In genomic region chr2:118310878-118311442, GRCh38 we compare ENCODE assay signal across 8 cellular contexts.
DNase-seq lines count a peak whose midpoint lies in the region; ATAC-seq, FAIRE-seq and TF ChIP-seq lines count a peak whose summit lies in the region.

No MANE protein-coding gene starts in this region.

- peak overlapping the region; percentile 70 for H3K27ac ChIP-seq in CD4-positive, alpha-beta T cell (ENCODE audit: low read depth, low read length)
- H3K27ac ChIP-seq in endothelial cell of umbilical vein (ENCODE audit: insufficient read depth, low read depth, low read length) (no peak overlapping the region), ovary (no peak overlapping the region)

- WGBS in ovary, 3 donors = 14 to 21% (median 17%) methylated on average over 15 of the region's 15 CpGs

- peaks cover 3% of the 10 kb centered on the region for H3K36me3 Mint-ChIP-seq in CD4-positive, alpha-beta T cell (ENCODE audit: low read depth)

- TF ChIP-seq CTCF in CD4-positive, alpha-beta T cell (IDR thresholded peaks at IDR 0.05) = no peak
- TF ChIP-seq CTCF in endothelial cell of umbilical vein (IDR thresholded peaks at IDR 0.05; ENCODE audit: extremely low read depth in 1 of 2, insufficient read depth in 1 of 2, low read depth in 1 of 2, low read length in 2 of 2) (no peak), ovary (IDR thresholded peaks at IDR 0.05) (no peak)

- no peaks in the 10 kb centered on the region for H3K27me3 Mint-ChIP-seq in CD4-positive, alpha-beta T cell

- H3K36me3 ChIP-seq in endothelial cell of umbilical vein (ENCODE audit: control insufficient read depth in 2 of 2, extremely low read depth in 1 of 2, insufficient read depth in 2 of 2, low read length in 2 of 2) (no peaks in the 10 kb centered on the region), ovary (no peaks in the 10 kb centered on the region)

- peak overlapping the region; percentile 96 for H3K4me2 ChIP-seq in endothelial cell of umbilical vein (ENCODE audit: insufficient read depth, low read length)

- no peaks in the 10 kb centered on the region for H3K27me3 ChIP-seq in CD4-positive, alpha-beta T cell (ENCODE audit: control insufficient read depth, insufficient read depth, low read length)
- no peaks in the 10 kb centered on the region for H3K27me3 ChIP-seq in endothelial cell of umbilical vein (ENCODE audit: control insufficient read depth in 2 of 2, insufficient read depth in 2 of 2, low read length in 2 of 2)
- no peaks in the 10 kb centered on the region for H3K27me3 ChIP-seq in ovary

- TF ChIP-seq POLR2A in endothelial cell of umbilical vein (IDR thresholded peaks at IDR 0.05; ENCODE audit: low read depth, low read length) (no peak), ovary (IDR thresholded peaks at IDR 0.05) (no peak)

- no peaks in the 10 kb centered on the region for H3K9me1 ChIP-seq in endothelial cell of umbilical vein (replicated peaks; ENCODE audit: control insufficient read depth, extremely low read depth, insufficient read depth, low read length)

- TF ChIP-seq EP300 in ovary (IDR thresholded peaks at IDR 0.05) = no peak

- no peaks in the 10 kb centered on the region for H3K9me3 Mint-ChIP-seq in CD4-positive, alpha-beta T cell

- H2AFZ ChIP-seq in endothelial cell of umbilical vein (ENCODE audit: low read depth, low read length) = peak overlapping the region; percentile 98

- H3K4me1 ChIP-seq in endothelial cell of umbilical vein (ENCODE audit: control insufficient read depth, extremely low read depth, insufficient read depth, low read length) = peaks cover 6% of the 10 kb centered on the region
- H3K4me1 ChIP-seq in ovary (ENCODE audit: insufficient read depth) = peaks cover 3% of the 10 kb centered on the region

- dilution Hi-C loops in endothelial cell of umbilical vein (cut with MboI; ENCODE audit: extremely low pct_ligation_motif_present, low sequenced_read_pairs) = no loop called here

- H3K9me3 ChIP-seq in CD4-positive, alpha-beta T cell (ENCODE audit: control insufficient read depth, low read length) = no peaks in the 10 kb centered on the region
- H3K9me3 ChIP-seq in endothelial cell of umbilical vein (replicated peaks; ENCODE audit: control insufficient read depth, insufficient read depth, low read length) (no peaks in the 10 kb centered on the region), ovary (no peaks in the 10 kb centered on the region)

- intact Hi-C loops in CD4-positive, alpha-beta T cell (cut with DNase I, micrococcal nuclease) = loop anchor here in 1 of 2 experiments (5.0 to 10.0 kb wide), 4 partner anchors 84 to 296 kb away; partner anchors contain the start of genes CCDC93 and INSIG2
- intact Hi-C loops in endothelial cell of umbilical vein (cut with micrococcal nuclease) = loop anchor here (5.0 kb wide), 1 partner anchor 546 kb away; no protein-coding TSS in a partner anchor
- intact Hi-C loops in ovary (cut with DNase I) = no loop called here

- no peak overlapping the region for H3K9ac ChIP-seq in endothelial cell of umbilical vein (replicated peaks; ENCODE audit: extremely low read depth, insufficient read depth, low read length)

- CTCF ChIA-PET in CD4-positive, alpha-beta T cell (lab: Charles Lee) = no interaction called here
- CTCF ChIA-PET in endothelial cell of umbilical vein (lab: Charles Lee) = no interaction called here

- POLR2A ChIA-PET in CD4-positive, alpha-beta T cell (lab: Charles Lee) = interaction anchor here (0.7 to 1.9 kb wide), 5 partner anchors 87 to 497 kb away, joined by 3 to 10 read pairs (median 3); partner anchors contain the start of genes CCDC93 and DDX18
- POLR2A ChIA-PET in endothelial cell of umbilical vein (lab: Charles Lee) = no interaction called here

- peak overlapping the region; percentile 47 for H3K4me3 ChIP-seq in Jurkat, Clone E6-1 (ENCODE audit: low read length)
- peak overlapping the region in 1 of 3 experiments; percentile 52 for H3K4me3 ChIP-seq in endothelial cell of umbilical vein (replicated peaks in 1 of 3; ENCODE audit: insufficient read depth in 1 of 3, low read depth in 1 of 3, low read length in 3 of 3)
- peak overlapping the region; percentile 38 for H3K4me3 ChIP-seq in ovary

- no peak for DNase-seq in CD4-positive, alpha-beta T cell
- DNase-seq in Jurkat, Clone E6-1 (ENCODE audit: low read depth, low spot score) = no peak
- DNase-seq in endothelial cell of umbilical vein (ENCODE audit: low read depth, low spot score) (no peak), ovary (no peak), NCI-H1436 (lab: John Stamatoyannopoulos, UW) (no peak), NCI-H524 (lab: John Stamatoyannopoulos, UW) (no peak), NCI-H1930 (lab: John Stamatoyannopoulos, UW) (no peak)
- DNase-seq in activated CD4-positive, alpha-beta T cell treated with anti-CD3 and anti-CD28 coated beads for 4 hours = no peak

- H3K4me1 Mint-ChIP-seq in CD4-positive, alpha-beta T cell (ENCODE audit: low read depth) = peaks cover 24% of the 10 kb centered on the region

- H3K27ac Mint-ChIP-seq in CD4-positive, alpha-beta T cell = peak overlapping the region; percentile 98

- peak; percentile 50 for FAIRE-seq in endothelial cell of umbilical vein (lab: Jason Lieb, UNC)

- no peaks in the 10 kb centered on the region for H3K79me2 ChIP-seq in endothelial cell of umbilical vein (ENCODE audit: control insufficient read depth, insufficient read depth, low read length)

- no peak for ATAC-seq in CD4-positive, alpha-beta T cell (ENCODE audit: poor library complexity)

- BruUV-seq in endothelial cell of umbilical vein (replicated peaks; lab: Mats Ljungman, UMichigan) = no TSS peak

- H4K20me1 ChIP-seq in endothelial cell of umbilical vein (replicated peaks; ENCODE audit: control insufficient read depth, extremely low read depth, insufficient read depth, low read length) = no peaks in the 10 kb centered on the region

- peak overlapping the region; percentile 95 for H3K4me3 Mint-ChIP-seq in CD4-positive, alpha-beta T cell

TF ChIP-seq in endothelial cell of umbilical vein, 7 proteins besides CTCF, POLR2A, EP300 and RAD21:
- TF ChIP-seq MYC (IDR thresholded peaks at IDR 0.05; ENCODE audit: low read depth, low read length) (no peak), GATA2 (IDR thresholded peaks at IDR 0.05; ENCODE audit: insufficient read depth, insufficient read length, low read depth, low read length) (no peak), EZH2 (IDR thresholded peaks at IDR 0.05; ENCODE audit: borderline replicate concordance, low read depth, low read length, severe bottlenecking) (no peak), MAX (IDR thresholded peaks at IDR 0.05; ENCODE audit: insufficient read depth, insufficient read length) (no peak), JUN (IDR thresholded peaks at IDR 0.05; ENCODE audit: borderline replicate concordance, insufficient read depth, insufficient read length, low read depth) (no peak), FOS (IDR thresholded peaks at IDR 0.05; ENCODE audit: borderline replicate concordance, insufficient read depth, low read length) (no peak), POLR2AphosphoS5 (IDR thresholded peaks at IDR 0.05; ENCODE audit: insufficient read depth, low read depth, low read length) (no peak)
